ENCODE assay signal across 1 cellular context in genomic region chr4:139281212-139281611, GRCh38.
TF ChIP-seq lines count a peak whose summit lies in the region.

No MANE protein-coding gene starts in this region.

TF ChIP-seq in HepG2, 621 proteins besides CTCF, POLR2A, EP300 and RAD21:
- TF ChIP-seq SMC3 (IDR thresholded peaks at IDR 0.05; ENCODE audit: low read length) (peak; percentile 39; the same call in 1 of the 2 replicates), EED (CRISPR knock-in tag; IDR thresholded peaks at IDR 0.05) (no peak), STAG1 (CRISPR knock-in tag; IDR thresholded peaks at IDR 0.05) (peak; percentile 45), ARID2 (CRISPR knock-in tag; IDR thresholded peaks at IDR 0.05; ENCODE audit: borderline replicate concordance) (no peak)
TF ChIP-seq in HepG2: peak in this region for 2.
